Comparison of ENCODE assay signal across 8 cellular contexts in genomic region chr17:75516255-75516618, GRCh38. TPM values are rescaled to one million over a fixed set of nuclear protein-coding genes. Genes with fewer than 3 reads are reported as not detected.
DNase-seq lines count a peak whose midpoint lies in the region; ATAC-seq, FAIRE-seq and TF ChIP-seq lines count a peak whose summit lies in the region.

Gene TSEN54, plus strand, starts transcription at chr17:75516528. Its CDS starts 33 bp downstream, at chr17:75516561.

- no peak for FAIRE-seq in kidney (lab: Jason Lieb, UNC)

- H3K27me3 ChIP-seq in AG04450 (ENCODE audit: control insufficient read depth, insufficient read depth, low read length): no peaks in the 10 kb centered on the region

- TF ChIP-seq CTCF in AG04450 (IDR thresholded peaks at IDR 0.05; ENCODE audit: low read depth, low read length) (no peak), kidney (IDR thresholded peaks at IDR 0.05; ENCODE audit: borderline replicate concordance, extremely low read depth, insufficient read depth) (no peak)

- H3K27ac ChIP-seq in AG04450 (ENCODE audit: low read depth, low read length): peak within 1 kb of the TSS; percentile 31
- peak within 1 kb of the TSS; percentile 82 to 92 for H3K27ac ChIP-seq in kidney (ENCODE audit: low read depth in 2 of 2, low read length in 2 of 2)

- H3K4me3 ChIP-seq in AG04450 (ENCODE audit: low read depth, low read length) (peak within 1 kb of the TSS; percentile 75), kidney (ENCODE audit: low read length in 2 of 2) (peak within 1 kb of the TSS; percentile 78 to 86)

- peaks cover 2 to 20% of the 10 kb centered on the region in 2 donors for H3K36me3 ChIP-seq in kidney (ENCODE audit: control insufficient read depth in 1 of 2, insufficient read depth in 2 of 2, low read length in 2 of 2)

- peaks cover 27 to 28% of the 10 kb centered on the region in 2 donors for H3K4me1 ChIP-seq in kidney (ENCODE audit: control insufficient read depth in 1 of 2, insufficient read depth in 1 of 2, low read depth in 1 of 2, low read length in 2 of 2)

- H3K9me3 ChIP-seq in AG04450 (ENCODE audit: control insufficient read depth, insufficient read depth, low read length): no peaks in the 10 kb centered on the region; the same call in 1 of the 2 replicates
- H3K9me3 ChIP-seq in kidney (ENCODE audit: control insufficient read depth in 1 of 2, low read length in 2 of 2): no peaks in the 10 kb centered on the region

- ATAC-seq in GM19023 (IDR thresholded peaks at IDR 0.05; ENCODE audit: unreplicated experiment) (peak; percentile 77), HG03280 (IDR thresholded peaks at IDR 0.05; ENCODE audit: unreplicated experiment) (peak; percentile 80)

- intact Hi-C loops in kidney (cut with DNase I): no loop called here

- POLR2A ChIA-PET in AG04450 (lab: Yijun Ruan, JAX): interaction anchor here (0.6 to 1.5 kb wide), 12 partner anchors 9 to 529 kb away, joined by 3 to 8 read pairs (median 3); partner anchors contain the start of genes GRB2, LLGL2, RECQL5 and SAP30BP

- CTCF ChIA-PET in AG04450 (lab: Charles Lee): interaction anchor here (0.6 to 1.3 kb wide), 17 partner anchors 11 to 238 kb away, joined by 3 to 10 read pairs (median 3); partner anchors contain the start of genes GRB2 and SMIM5

- H3K9ac ChIP-seq in kidney (ENCODE audit: low read length in 2 of 2): peak within 1 kb of the TSS; percentile 61 to 80

- peak; percentile 56 for DNase-seq in AG04450 (ENCODE audit: low read depth, low spot score)
- DNase-seq in NCI-H510A (lab: John Stamatoyannopoulos, UW): peak; percentile 72
- peak; percentile 89 for DNase-seq in activated CD4-positive, alpha-beta T cell treated with anti-CD3 and anti-CD28 coated beads for 1 hour
- DNase-seq in cerebellar cortex (ENCODE audit: low spot score): peak; percentile 91
- DNase-seq in kidney: peak; percentile 99
- DNase-seq in stimulated activated CD4-positive, alpha-beta T cell treated with anti-CD3 and anti-CD28 coated beads, Interleukin-15, amount 100 ng/mL, for 24 hours: peak; percentile 98

RNA-seq across cellular contexts. Expression of gene TSEN54, which starts in this region (rescaled TPM):
- 8.8 and 10.9 TPM in 2 replicates for polyA plus RNA-seq in AG04450 (2011; rRNA removed)
- polyA minus RNA-seq in AG04450 (2011; rRNA and poly(A)+ RNA removed): 9.4 and 10.8 TPM in 2 replicates
- total RNA-seq in kidney: 25.8 TPM
- 33.8 TPM for polyA plus RNA-seq in kidney (ENCODE audit: insufficient read depth, low read depth, low replicate concordance)

Comparison
In these comparisons a context has a peak if more than half of its experiments do, and no peak if none do; other contexts are left out.
1. Peak in every context shown above with its lines: DNase-seq, ATAC-seq, H3K4me3 ChIP-seq and H3K27ac ChIP-seq.